Comparison of ENCODE assay signal across 6 cellular contexts in the genomic region with DNA sequence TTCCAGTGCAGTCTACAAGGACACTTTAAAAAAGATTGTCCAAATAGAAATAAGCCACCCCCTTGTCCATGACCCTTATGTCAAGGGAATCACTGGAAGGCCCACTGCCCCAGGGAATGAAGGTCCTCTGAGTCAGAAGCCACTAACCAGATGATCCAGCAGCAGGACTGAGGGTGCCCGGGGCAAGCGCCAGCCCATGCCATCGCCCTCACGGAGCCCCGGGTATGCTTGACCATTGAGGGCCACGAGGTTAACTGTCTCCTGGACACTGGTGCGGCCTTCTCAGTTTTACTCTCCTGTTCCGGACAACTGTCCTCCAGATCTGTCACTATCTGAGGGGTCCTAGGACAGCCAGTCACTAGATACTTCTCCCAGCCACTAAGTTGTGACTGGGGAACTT. TPM values are rescaled to one million over a fixed set of nuclear protein-coding genes. Genes with fewer than 3 reads are reported as not detected.
"Had no signal": no experiment of that assay in that cellular context is flagged by ENCODE, and none has a peak within 500 bp of the region (broad histone marks: within the 10 kb centered on the region; RNA-seq: fewer than 3 reads in every experiment).

No MANE protein-coding gene starts in this region.

RNA-seq across cellular contexts. Expression of a gene that starts 47.3 kb away (rescaled TPM):
- polyA plus RNA-seq: hepatocyte, immature natural killer cell, keratinocyte, liver, lung, mammary epithelial cell had no signal
